ENCODE assay signal across 15 cellular contexts in genomic region chr14:32399920-32400319, GRCh38.
DNase-seq lines count a peak whose midpoint lies in the region; ATAC-seq and TF ChIP-seq lines count a peak whose summit lies in the region.
"Had no signal": no experiment of that assay in that cellular context is flagged by ENCODE, and none has a peak within 500 bp of the region (broad histone marks: within the 10 kb centered on the region; RNA-seq: fewer than 3 reads in every experiment).

No MANE protein-coding gene starts in this region.

- no peak for ATAC-seq in SK-N-SH treated with all-trans-retinoic acid at 6 μM for 48 hours
- ATAC-seq in stimulated activated naive B cell treated with anti-CD40 and anti-IgM and Interleukin-4, amounts not matched to agents 10 μg/mL and 1 μg/mL and 100 μg/mL, for 72 hours (replicated peaks) = peak; percentile 80 to 90
- no peak for ATAC-seq in activated CD8-positive, alpha-beta T cell treated with anti-CD3 and anti-CD28 coated beads, Interleukin-2, amount 10 ng/mL, durations not matched to agents 7 days and 5 days
- ATAC-seq: CD8-positive, alpha-beta T cell had no signal

- no peaks in the 10 kb centered on the region for H3K9me2 ChIP-seq in SK-N-SH

- H3K36me3 ChIP-seq in SK-N-SH (replicated peaks in 1 of 2; ENCODE audit: control insufficient read depth in 1 of 2, insufficient read depth in 2 of 2, low read length in 1 of 2) = no peaks in the 10 kb centered on the region
- no peaks in the 10 kb centered on the region for H3K36me3 ChIP-seq in H7 (replicated peaks; ENCODE audit: control insufficient read depth, insufficient read depth, low read length)
- H3K36me3 ChIP-seq in WERI-Rb-1 = no peaks in the 10 kb centered on the region

- no peaks in the 10 kb centered on the region for H4K20me1 ChIP-seq in SK-N-SH (ENCODE audit: insufficient read depth)

- TF ChIP-seq RAD21 in SK-N-SH (IDR thresholded peaks at IDR 0.05; ENCODE audit: low read length) = no peak

- 83% methylated on average over 1 of the region's 1 CpG for WGBS in SK-N-SH (ENCODE audit: low lambda C conversion rate)

- no peak overlapping the region for H2AFZ ChIP-seq in SK-N-SH (ENCODE audit: low read depth)

- no peaks in the 10 kb centered on the region for H3K9me3 Mint-ChIP-seq in HFFc6
- no peaks in the 10 kb centered on the region for H3K9me3 Mint-ChIP-seq in stimulated activated naive B cell treated with anti-CD40 and anti-IgM and Interleukin-4, amounts not matched to agents 10 μg/mL and 1 μg/mL and 100 μg/mL, for 72 hours
- no peaks in the 10 kb centered on the region for H3K9me3 Mint-ChIP-seq in activated CD8-positive, alpha-beta T cell treated with anti-CD3 and anti-CD28 coated beads, Interleukin-2, amount 10 ng/mL, durations not matched to agents 7 days and 5 days (ENCODE audit: insufficient read depth)
- H3K9me3 Mint-ChIP-seq: CD8-positive, alpha-beta T cell had no signal

- no peak overlapping the region for H3K4me3 ChIP-seq in SK-N-SH (ENCODE audit: low read depth in 2 of 2, low read length in 1 of 2)
- H3K4me3 ChIP-seq in H7 (ENCODE audit: insufficient read depth, low read depth, low read length) = no peak overlapping the region
- no peak overlapping the region for H3K4me3 ChIP-seq in WERI-Rb-1 (ENCODE audit: low read depth, low read length)

- no peaks in the 10 kb centered on the region for H3K27me3 Mint-ChIP-seq in HFFc6 (ENCODE audit: insufficient read depth)
- H3K27me3 Mint-ChIP-seq in stimulated activated naive B cell treated with anti-CD40 and anti-IgM and Interleukin-4, amounts not matched to agents 10 μg/mL and 1 μg/mL and 100 μg/mL, for 72 hours = peaks cover 1 to 4% of the 10 kb centered on the region in 2 donors
- no peaks in the 10 kb centered on the region for H3K27me3 Mint-ChIP-seq in activated CD8-positive, alpha-beta T cell treated with anti-CD3 and anti-CD28 coated beads, Interleukin-2, amount 10 ng/mL, durations not matched to agents 7 days and 5 days (ENCODE audit: low read depth)

- no peak overlapping the region for H3K4me2 ChIP-seq in SK-N-SH

- H3K27me3 ChIP-seq in SK-N-SH (ENCODE audit: insufficient read depth) = no peaks in the 10 kb centered on the region
- H3K27me3 ChIP-seq in H7 (ENCODE audit: control insufficient read depth, insufficient read depth, low read length) = no peaks in the 10 kb centered on the region
- no peaks in the 10 kb centered on the region for H3K27me3 ChIP-seq in WERI-Rb-1 (ENCODE audit: insufficient read depth, low read depth, severe bottlenecking)

- TF ChIP-seq EP300 in SK-N-SH (IDR thresholded peaks at IDR 0.05; ENCODE audit: borderline replicate concordance in 1 of 2, low read depth in 1 of 2, low read length in 1 of 2) = no peak

- no peaks in the 10 kb centered on the region for H3K36me3 Mint-ChIP-seq in HFFc6 (ENCODE audit: low read depth)
- H3K36me3 Mint-ChIP-seq in stimulated activated naive B cell treated with anti-CD40 and anti-IgM and Interleukin-4, amounts not matched to agents 10 μg/mL and 1 μg/mL and 100 μg/mL, for 72 hours = no peaks in the 10 kb centered on the region
- H3K36me3 Mint-ChIP-seq in activated CD8-positive, alpha-beta T cell treated with anti-CD3 and anti-CD28 coated beads, Interleukin-2, amount 10 ng/mL, durations not matched to agents 7 days and 5 days (ENCODE audit: low read depth) = no peaks in the 10 kb centered on the region
- H3K36me3 Mint-ChIP-seq: CD14-positive monocyte; CD8-positive, alpha-beta T cell had no signal

- TF ChIP-seq CTCF in SK-N-SH (IDR thresholded peaks at IDR 0.05) (no peak), HFFc6 (IDR thresholded peaks at IDR 0.05) (no peak), VCaP (conservative IDR thresholded peaks at IDR 0.05) (no peak), WERI-Rb-1 (IDR thresholded peaks at IDR 0.05; ENCODE audit: low read depth, low read length) (no peak)

- peak overlapping the region; percentile 5; the same call in 1 of the 2 replicates for H3K27ac Mint-ChIP-seq in HFFc6
- no peak overlapping the region for H3K27ac Mint-ChIP-seq in stimulated activated naive B cell treated with anti-CD40 and anti-IgM and Interleukin-4, amounts not matched to agents 10 μg/mL and 1 μg/mL and 100 μg/mL, for 72 hours
- H3K27ac Mint-ChIP-seq in activated CD8-positive, alpha-beta T cell treated with anti-CD3 and anti-CD28 coated beads, Interleukin-2, amount 10 ng/mL, durations not matched to agents 7 days and 5 days = no peak overlapping the region
- H3K27ac Mint-ChIP-seq: CD14-positive monocyte; CD8-positive, alpha-beta T cell had no signal

- H3K27ac ChIP-seq in SK-N-SH (ENCODE audit: low read depth in 2 of 2, low read length in 1 of 2) (peak overlapping the region; percentile 36 to 63; a peak in 2 of 4 replicates), VCaP (peak overlapping the region; percentile 91), WERI-Rb-1 (no peak overlapping the region)
- H3K27ac ChIP-seq: 22Rv1 had no signal

- DNase-seq in SK-N-SH (no peak), HFFc6 (no peak), H7 (no peak), WERI-Rb-1 (no peak)
- DNase-seq in stimulated activated naive B cell treated with anti-CD40 and anti-IgM and Interleukin-4, amounts not matched to agents 10 μg/mL and 1 μg/mL and 100 μg/mL, for 72 hours = peak; percentile 18
- DNase-seq in activated CD8-positive, alpha-beta T cell treated with anti-CD3 and anti-CD28 coated beads, Interleukin-2, amount 10 ng/mL, durations not matched to agents 7 days and 5 days = no peak
- DNase-seq: CD8-positive, alpha-beta T cell; COR-L47; DMS153; DMS79 treated with DMSO at 0.1 percent for 48 hours; GDM1 had no signal

- peaks cover 41% of the 10 kb centered on the region for H3F3A ChIP-seq in SK-N-SH (replicated peaks; ENCODE audit: insufficient read depth)

- no peaks in the 10 kb centered on the region for H3K9me3 ChIP-seq in SK-N-SH
- H3K9me3 ChIP-seq in WERI-Rb-1 (ENCODE audit: severe bottlenecking) = no peaks in the 10 kb centered on the region

- no peak overlapping the region for H3K4me3 Mint-ChIP-seq in HFFc6
- no peak overlapping the region for H3K4me3 Mint-ChIP-seq in stimulated activated naive B cell treated with anti-CD40 and anti-IgM and Interleukin-4, amounts not matched to agents 10 μg/mL and 1 μg/mL and 100 μg/mL, for 72 hours
- no peak overlapping the region for H3K4me3 Mint-ChIP-seq in activated CD8-positive, alpha-beta T cell treated with anti-CD3 and anti-CD28 coated beads, Interleukin-2, amount 10 ng/mL, durations not matched to agents 7 days and 5 days
- H3K4me3 Mint-ChIP-seq: CD14-positive monocyte; CD8-positive, alpha-beta T cell had no signal

- no peak overlapping the region for H3K9ac ChIP-seq in SK-N-SH

- no peaks in the 10 kb centered on the region for H3K79me2 ChIP-seq in SK-N-SH (ENCODE audit: insufficient read depth)

- POLR2A ChIA-PET in SK-N-SH (lab: Yijun Ruan, JAX) = no interaction called here
- POLR2A ChIA-PET in activated CD8-positive, alpha-beta T cell treated with anti-CD3 and anti-CD28 coated beads, Interleukin-2, amount 10 ng/mL, durations not matched to agents 7 days and 5 days (lab: Charles Lee) = no interaction called here

- peaks cover 68% of the 10 kb centered on the region for H3K4me1 Mint-ChIP-seq in HFFc6 (ENCODE audit: low read depth)
- peaks cover 0 to 9% of the 10 kb centered on the region in 2 donors for H3K4me1 Mint-ChIP-seq in stimulated activated naive B cell treated with anti-CD40 and anti-IgM and Interleukin-4, amounts not matched to agents 10 μg/mL and 1 μg/mL and 100 μg/mL, for 72 hours
- no peaks in the 10 kb centered on the region for H3K4me1 Mint-ChIP-seq in activated CD8-positive, alpha-beta T cell treated with anti-CD3 and anti-CD28 coated beads, Interleukin-2, amount 10 ng/mL, durations not matched to agents 7 days and 5 days (ENCODE audit: low read depth)
- H3K4me1 Mint-ChIP-seq: CD14-positive monocyte had no signal

- CTCF ChIA-PET in SK-N-SH (lab: Yijun Ruan, JAX) = interaction anchor here (1.3 kb wide), 1 partner anchor 58 kb away, joined by 3 read pairs; no protein-coding TSS in a partner anchor
- CTCF ChIA-PET in activated CD8-positive, alpha-beta T cell treated with anti-CD3 and anti-CD28 coated beads, Interleukin-2, amount 10 ng/mL, durations not matched to agents 7 days and 5 days (lab: Charles Lee) = no interaction called here

- peaks cover 5 to 14% of the 10 kb centered on the region in 2 experiments for H3K4me1 ChIP-seq in SK-N-SH (ENCODE audit: control insufficient read depth in 1 of 2, insufficient read depth in 2 of 2, low read depth in 1 of 2, low read length in 1 of 2)

TF ChIP-seq in SK-N-SH, 30 proteins besides CTCF, POLR2A, EP300 and RAD21:
- TF ChIP-seq IRF3 (IDR thresholded peaks at IDR 0.05; ENCODE audit: low read depth, low read length) (no peak), RCOR1 (IDR thresholded peaks at IDR 0.05; ENCODE audit: low read length) (no peak), NFIC (IDR thresholded peaks at IDR 0.05; ENCODE audit: borderline replicate concordance) (no peak), YY1 (IDR thresholded peaks at IDR 0.05; ENCODE audit: low read depth) (no peak), FOXM1 (IDR thresholded peaks at IDR 0.05; ENCODE audit: low read depth) (no peak)

TF ChIP-seq in SK-N-SH treated with all-trans-retinoic acid at 6 μM for 48 hours, 23 proteins besides CTCF, POLR2A, EP300 and RAD21:
- TF ChIP-seq CSDC2 (CRISPR knock-in tag; IDR thresholded peaks at IDR 0.05) (no peak), ZFP3 (CRISPR knock-in tag; IDR thresholded peaks at IDR 0.05) (no peak), TCF4 (CRISPR knock-in tag; IDR thresholded peaks at IDR 0.05; ENCODE audit: borderline replicate concordance) (no peak), ZNF565 (CRISPR knock-in tag; conservative IDR thresholded peaks at IDR 0.05; ENCODE audit: low read depth) (no peak)
TF ChIP-seq in SK-N-SH treated with all-trans-retinoic acid at 6 μM for 48 hours: peak in this region for 0.

Comparison
In these comparisons a context has a peak if more than half of its experiments do, and no peak if none do; other contexts are left out.
1. ATAC-seq: peak in stimulated activated naive B cell treated with anti-CD40 and anti-IgM and Interleukin-4, amounts not matched to agents 10 μg/mL and 1 μg/mL and 100 μg/mL, for 72 hours (2 of 2); none in SK-N-SH treated with all-trans-retinoic acid at 6 μM for 48 hours (single experiment) and activated CD8-positive, alpha-beta T cell treated with anti-CD3 and anti-CD28 coated beads, Interleukin-2, amount 10 ng/mL, durations not matched to agents 7 days and 5 days (single experiment).